In the genomic region with DNA sequence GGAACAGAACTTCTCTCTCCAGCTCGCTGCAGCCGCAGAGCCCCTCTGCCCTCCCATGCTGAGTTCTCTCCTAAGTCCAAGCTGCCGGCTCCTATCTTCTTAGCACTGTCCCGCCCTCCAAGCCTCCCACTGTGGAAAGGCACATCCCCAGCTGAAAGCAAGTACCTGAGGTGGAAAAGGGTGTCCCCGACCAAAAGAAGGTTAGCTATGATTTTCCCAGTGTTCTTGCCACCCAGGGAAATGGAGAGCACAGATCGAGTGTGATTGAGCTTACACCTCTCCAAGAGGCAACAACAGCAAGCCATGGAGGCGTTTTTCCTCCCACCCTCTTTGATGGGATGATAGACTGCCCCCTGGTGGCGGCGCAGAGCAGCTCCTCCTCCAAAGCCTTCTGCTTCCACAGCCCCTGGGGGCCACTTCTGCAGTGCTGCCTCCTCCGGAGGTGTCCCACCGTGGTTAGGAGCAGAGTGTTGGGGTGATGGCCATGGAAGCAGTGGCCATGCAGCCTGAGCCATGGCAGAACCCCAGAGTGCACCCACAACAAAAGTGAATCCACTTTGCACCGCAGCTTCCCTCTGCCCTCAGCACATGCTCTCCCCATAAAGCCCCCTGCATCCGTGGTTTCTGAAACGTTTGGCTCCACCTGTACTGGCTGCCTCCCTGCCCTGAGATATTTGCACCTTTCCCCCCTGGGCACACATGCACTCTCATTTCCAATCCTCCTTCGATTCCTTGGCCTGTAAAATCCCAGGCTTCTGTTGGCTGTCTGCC, we compare ENCODE assay signal across 8 cellular contexts.
A peak's percentile ranks its signal among the peaks of the same experiment; 100 is the strongest.
DNase-seq lines count a peak whose midpoint lies in the region; ATAC-seq and TF ChIP-seq lines count a peak whose summit lies in the region.

No MANE protein-coding gene starts in this region.

- peak overlapping the region; percentile 92 for H3K27ac Mint-ChIP-seq in neural crest cell (ENCODE audit: unreplicated experiment)

- TF ChIP-seq CTCF in GM10266 (IDR thresholded peaks at IDR 0.05; ENCODE audit: control insufficient read depth, insufficient read depth, low read depth, missing control alignments) (peak; percentile 83), neural crest cell (conservative IDR thresholded peaks at IDR 0.05) (peak; percentile 86), upper lobe of left lung (IDR thresholded peaks at IDR 0.05) (peak; percentile 46 to 69 (median 55))

- no peaks in the 10 kb centered on the region for H3K27me3 Mint-ChIP-seq in neural crest cell (ENCODE audit: low read depth)

- DNase-seq in GM10266 (ENCODE audit: extremely low spot score) (peak; percentile 87), NCI-H526 treated with DMSO at 0.1 percent for 48 hours (lab: John Stamatoyannopoulos, UW) (peak; percentile 19), epidermal melanocyte (ENCODE audit: insufficient read length, low spot score) (peak; percentile 58), neural crest cell (ENCODE audit: low read depth, low spot score) (peak; percentile 44), upper lobe of left lung (peak in 1 of 2 donors; percentile 27)
- peak; percentile 60 to 68 for DNase-seq in activated CD4-positive, alpha-beta T cell treated with anti-CD3 and anti-CD28 coated beads, Interleukin-2, amount 50 U/mL, for 48 hours

- H3K4me3 Mint-ChIP-seq in neural crest cell = no peak overlapping the region

- no peak overlapping the region for H3K4me3 ChIP-seq in upper lobe of left lung

- TF ChIP-seq EP300 in upper lobe of left lung (IDR thresholded peaks at IDR 0.05) = no peak

- no peaks in the 10 kb centered on the region for H3K4me1 ChIP-seq in upper lobe of left lung

- peak; percentile 58 for ATAC-seq in HG02610 (IDR thresholded peaks at IDR 0.05; ENCODE audit: unreplicated experiment)
- ATAC-seq in upper lobe of left lung (ENCODE audit: low FRiP score in 2 of 2) = peak; percentile 47 to 64
- no peak for ATAC-seq in HG02840 (IDR thresholded peaks at IDR 0.05; ENCODE audit: low FRiP score, unreplicated experiment)

- H3K36me3 Mint-ChIP-seq in neural crest cell (ENCODE audit: low read depth) = no peaks in the 10 kb centered on the region

- no peaks in the 10 kb centered on the region for H3K27me3 ChIP-seq in upper lobe of left lung

- H3K27ac ChIP-seq in upper lobe of left lung = no peak overlapping the region

- H3K9me3 Mint-ChIP-seq in neural crest cell = no peaks in the 10 kb centered on the region

- TF ChIP-seq POLR2A in upper lobe of left lung (IDR thresholded peaks at IDR 0.05) = no peak

- H3K36me3 ChIP-seq in upper lobe of left lung = no peaks in the 10 kb centered on the region

- H3K9me3 ChIP-seq in upper lobe of left lung = no peaks in the 10 kb centered on the region

- WGBS in upper lobe of left lung, 2 donors = 53 to 57% methylated on average over 13 to 15 of the region's 15 CpGs

- H3K4me1 Mint-ChIP-seq in neural crest cell = peaks cover 15% of the 10 kb centered on the region
